Comparison of ENCODE assay signal across 11 cellular contexts in genomic region chr1:170698711-170699275, GRCh38. TPM values are rescaled to one million over a fixed set of nuclear protein-coding genes. Genes with fewer than 3 reads are reported as not detected.
A peak's percentile ranks its signal among the peaks of the same experiment; 100 is the strongest.
DNase-seq lines count a peak whose midpoint lies in the region; ATAC-seq lines count a peak whose summit lies in the region.
"Had no signal": no experiment of that assay in that cellular context is flagged by ENCODE, and none has a peak within 500 bp of the region (broad histone marks: within the 10 kb centered on the region; RNA-seq: fewer than 3 reads in every experiment).

No MANE protein-coding gene starts in this region.

- no peak overlapping the region for H3K4me3 Mint-ChIP-seq in effector memory CD8-positive, alpha-beta T cell

- H3K36me3 Mint-ChIP-seq in effector memory CD8-positive, alpha-beta T cell (ENCODE audit: insufficient read depth), result no peaks in the 10 kb centered on the region

- peaks cover 24 to 35% of the 10 kb centered on the region in 2 donors for H3K27me3 Mint-ChIP-seq in effector memory CD8-positive, alpha-beta T cell

- no peaks in the 10 kb centered on the region for H3K4me1 Mint-ChIP-seq in effector memory CD8-positive, alpha-beta T cell (ENCODE audit: low read depth in 2 of 2)

- no peak overlapping the region for H3K27ac Mint-ChIP-seq in effector memory CD8-positive, alpha-beta T cell

- DNase-seq in NCI-H2227 treated with DMSO at 0.1 percent for 48 hours (lab: John Stamatoyannopoulos, UW) (peak; percentile 6), dermis microvascular lymphatic vessel endothelial cell (ENCODE audit: low read depth in 2 of 2) (peak; percentile 10 to 21), islet precursor cell (peak; percentile 70), superior temporal gyrus (ENCODE audit: extremely low spot score) (peak; percentile 80), NCI-H345 treated with DMSO at 0.1 percent for 48 hours (lab: John Stamatoyannopoulos, UW; ENCODE audit: unreplicated experiment) (no peak), NCI-H2029 treated with DMSO at 0.1 percent for 48 hours (lab: John Stamatoyannopoulos, UW) (no peak)
- DNase-seq in effector memory CD8-positive, alpha-beta T cell, result no peak
- DNase-seq: NCI-H2171 had no signal

- no peaks in the 10 kb centered on the region for H3K9me3 Mint-ChIP-seq in effector memory CD8-positive, alpha-beta T cell

- ATAC-seq in effector memory CD8-positive, alpha-beta T cell (replicated peaks), result no peak
- no peak for ATAC-seq in GM21360 (IDR thresholded peaks at IDR 0.05; ENCODE audit: unreplicated experiment)

RNA-seq across cellular contexts. Expression of gene PRRX1, which starts 34.9 kb away (rescaled TPM):
- total RNA-seq in dermis microvascular lymphatic vessel endothelial cell, result 0.25 and 0.64 TPM in 2 replicates
- total RNA-seq: activated CD8-positive, alpha-beta memory T cell treated with anti-CD3 and anti-CD28 coated beads for 36 hours; renal cortical epithelial cell had no signal

Comparison
In these comparisons a context has a peak if more than half of its experiments do, and no peak if none do; other contexts are left out.
1. DNase-seq: peak in NCI-H2227 treated with DMSO at 0.1 percent for 48 hours (single experiment), dermis microvascular lymphatic vessel endothelial cell (2 of 2), islet precursor cell (single experiment) and superior temporal gyrus (single experiment); none in NCI-H345 treated with DMSO at 0.1 percent for 48 hours (single experiment), effector memory CD8-positive, alpha-beta T cell (0 of 3) and NCI-H2029 treated with DMSO at 0.1 percent for 48 hours (single experiment).